In genomic region chr2:119929537-119929936, GRCh38 we compare ENCODE assay signal across 15 cellular contexts.
DNase-seq lines count a peak whose midpoint lies in the region; TF ChIP-seq lines count a peak whose summit lies in the region.
"Had no signal": no experiment of that assay in that cellular context is flagged by ENCODE, and none has a peak within 500 bp of the region (broad histone marks: within the 10 kb centered on the region; RNA-seq: fewer than 3 reads in every experiment).

No MANE protein-coding gene starts in this region.

- DNase-seq in activated T-cell treated with anti-CD3 and anti-CD28 coated beads for 24 hours (ENCODE audit: low read depth) (peak; percentile 4), spleen (no peak), ascending aorta (ENCODE audit: low spot score in 2 of 2) (no peak), tibial nerve (ENCODE audit: low spot score in 2 of 2) (no peak)
- no peak for DNase-seq in activated T-cell treated with anti-CD3 and anti-CD28 coated beads, Interleukin-2, amount 50 U/mL, for 1 hour
- DNase-seq in central memory CD4-positive, alpha-beta T cell, result peak; percentile 49
- no peak for DNase-seq in stimulated activated CD4-positive, alpha-beta T cell treated with anti-CD3 and anti-CD28 coated beads, Interleukin-2, amount 100 ng/mL, for 24 hours
- DNase-seq: DMS79 treated with DMSO at 0.1 percent for 48 hours, foreskin melanocyte, mesenchymal stem cell, nucleus accumbens, PC-9, tibial artery had no signal

- TF ChIP-seq CTCF in spleen (IDR thresholded peaks at IDR 0.05 in 8 of 11, conservative IDR thresholded peaks at IDR 0.05 in 3 of 11) (no peak), ascending aorta (IDR thresholded peaks at IDR 0.05) (no peak), tibial nerve (IDR thresholded peaks at IDR 0.05) (no peak)

- H3K4me3 ChIP-seq in spleen (peak overlapping the region in 4 of 8 donors; percentile 3 to 53 (median 14)), ascending aorta (no peak overlapping the region), tibial nerve (no peak overlapping the region)
- H3K4me3 ChIP-seq: PC-9, skin epidermis, tibial artery had no signal

- peaks cover 40% of the 10 kb centered on the region for H3K4me1 Mint-ChIP-seq in T-helper 1 cell treated with Interleukin-12 subunit alpha and Interleukin-12 subunit beta and Interleukin-4 antibody, amounts not matched to agents 30 μg/mL and 1 μg/mL, for 36 hours (ENCODE audit: low read depth)

- WGBS in spleen, 5 donors, result 49 to 63% (median 52%) methylated on average over 2 of the region's 2 CpGs
- WGBS in tibial nerve, 2 donors, result 68 to 69% methylated on average over 2 of the region's 2 CpGs

- H3K4me1 ChIP-seq in spleen (peaks cover 0 to 21% (median 0%) of the 10 kb centered on the region in 6 donors), ascending aorta (no peaks in the 10 kb centered on the region), tibial nerve (no peaks in the 10 kb centered on the region)
- H3K4me1 ChIP-seq: tibial artery had no signal

- TF ChIP-seq POLR2A in spleen (IDR thresholded peaks at IDR 0.05) (no peak), tibial nerve (IDR thresholded peaks at IDR 0.05) (no peak)

- H3K27ac ChIP-seq in spleen (peak overlapping the region in 7 of 8 donors; percentile 33 to 72 (median 54)), ascending aorta (no peak overlapping the region), tibial nerve (no peak overlapping the region)
- H3K27ac ChIP-seq: PC-9, tibial artery had no signal

- TF ChIP-seq EP300 in tibial nerve (IDR thresholded peaks at IDR 0.05), result no peak

- H3K36me3 Mint-ChIP-seq in T-helper 1 cell treated with Interleukin-12 subunit alpha and Interleukin-12 subunit beta and Interleukin-4 antibody, amounts not matched to agents 30 μg/mL and 1 μg/mL, for 36 hours (ENCODE audit: low read depth), result peaks cover 29% of the 10 kb centered on the region

- H3K9me3 Mint-ChIP-seq in T-helper 1 cell treated with Interleukin-12 subunit alpha and Interleukin-12 subunit beta and Interleukin-4 antibody, amounts not matched to agents 30 μg/mL and 1 μg/mL, for 36 hours, result no peaks in the 10 kb centered on the region

- no peaks in the 10 kb centered on the region for H3K27me3 Mint-ChIP-seq in T-helper 1 cell treated with Interleukin-12 subunit alpha and Interleukin-12 subunit beta and Interleukin-4 antibody, amounts not matched to agents 30 μg/mL and 1 μg/mL, for 36 hours (ENCODE audit: low read depth)

- no peaks in the 10 kb centered on the region for H3K27me3 ChIP-seq in spleen (replicated peaks in 1 of 7)
- no peaks in the 10 kb centered on the region for H3K27me3 ChIP-seq in ascending aorta
- H3K27me3 ChIP-seq in tibial nerve, result no peaks in the 10 kb centered on the region
- H3K27me3 ChIP-seq: tibial artery had no signal

- intact Hi-C loops in spleen (cut with DNase I; ENCODE audit: low total_unique reads), result no loop called here
- intact Hi-C loops in ascending aorta (cut with DNase I), result no loop called here

- peak overlapping the region; percentile 67 for H3K4me3 Mint-ChIP-seq in T-helper 1 cell treated with Interleukin-12 subunit alpha and Interleukin-12 subunit beta and Interleukin-4 antibody, amounts not matched to agents 30 μg/mL and 1 μg/mL, for 36 hours

- H3K9me3 ChIP-seq in spleen, result no peaks in the 10 kb centered on the region
- H3K9me3 ChIP-seq in ascending aorta, result no peaks in the 10 kb centered on the region
- no peaks in the 10 kb centered on the region for H3K9me3 ChIP-seq in tibial nerve
- H3K9me3 ChIP-seq: tibial artery had no signal

- peak overlapping the region; percentile 92 for H3K27ac Mint-ChIP-seq in T-helper 1 cell treated with Interleukin-12 subunit alpha and Interleukin-12 subunit beta and Interleukin-4 antibody, amounts not matched to agents 30 μg/mL and 1 μg/mL, for 36 hours

- peaks cover 0 to 25% (median 6%) of the 10 kb centered on the region in 6 donors for H3K36me3 ChIP-seq in spleen
- H3K36me3 ChIP-seq in ascending aorta, result peaks cover 0 to 7% of the 10 kb centered on the region in 2 donors
- H3K36me3 ChIP-seq in tibial nerve, result peaks cover 0 to 12% (median 0%) of the 10 kb centered on the region in 3 donors

Comparison
In these comparisons a context has a peak if more than half of its experiments do, and no peak if none do; other contexts are left out.
1. DNase-seq: peak in activated T-cell treated with anti-CD3 and anti-CD28 coated beads for 24 hours (single experiment) and central memory CD4-positive, alpha-beta T cell (single experiment); none in activated T-cell treated with anti-CD3 and anti-CD28 coated beads, Interleukin-2, amount 50 U/mL, for 1 hour (single experiment), spleen (single experiment), ascending aorta (0 of 2), tibial nerve (0 of 2) and stimulated activated CD4-positive, alpha-beta T cell treated with anti-CD3 and anti-CD28 coated beads, Interleukin-2, amount 100 ng/mL, for 24 hours (0 of 2).
2. H3K27ac ChIP-seq: peak in spleen (7 of 8); none in ascending aorta (0 of 2) and tibial nerve (0 of 4).